ENCODE assay signal across 8 cellular contexts in the genomic region with DNA sequence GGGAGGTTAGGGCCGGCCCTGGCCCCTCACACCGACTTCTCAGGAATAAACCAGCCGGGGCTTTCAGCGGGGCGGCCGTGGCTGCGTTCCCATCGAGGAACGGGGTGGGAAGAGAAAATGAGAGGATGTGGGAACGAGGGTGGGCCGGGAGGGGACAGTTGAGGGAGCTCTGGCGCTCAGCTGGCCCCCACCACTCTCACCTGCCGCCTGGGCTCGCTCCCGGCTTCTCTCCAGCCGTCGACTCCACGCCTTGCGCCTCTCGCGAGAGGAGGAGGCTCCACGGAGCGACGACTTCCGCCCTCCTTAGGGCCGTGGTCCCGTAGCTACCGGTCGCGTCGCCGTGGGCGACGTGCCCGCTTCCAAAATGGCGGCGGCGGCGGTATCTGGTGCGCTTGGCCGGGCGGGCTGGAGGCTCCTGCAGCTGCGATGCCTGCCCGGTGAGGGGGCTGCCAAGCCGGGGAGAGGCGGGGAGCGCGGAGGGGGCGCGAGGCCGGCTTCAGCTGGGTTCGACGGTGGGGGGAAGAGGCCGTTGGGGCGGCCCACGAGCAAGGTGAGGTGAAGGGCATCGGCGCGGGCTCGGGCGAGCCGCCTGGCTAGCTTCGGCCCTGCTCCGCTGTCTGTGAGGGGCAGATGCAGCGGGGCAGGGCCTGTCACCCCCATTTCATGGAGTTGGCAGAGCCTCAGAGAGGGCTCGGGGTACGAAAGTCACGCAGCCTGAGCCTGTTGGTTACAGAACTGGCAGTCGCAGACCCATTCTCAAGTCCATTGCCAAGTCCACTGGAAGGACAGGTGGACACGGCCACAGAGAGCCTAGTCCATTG. TPM values are rescaled to one million over a fixed set of nuclear protein-coding genes. Genes with fewer than 3 reads are reported as not detected.
DNase-seq lines count a peak whose midpoint lies in the region; ATAC-seq and TF ChIP-seq lines count a peak whose summit lies in the region.

Gene CIAPIN1, minus strand, starts transcription at position 244 of the 821 bp plus-strand sequence. CDS start 6,457 bp downstream, outside the sequence.
A gene with protein sequence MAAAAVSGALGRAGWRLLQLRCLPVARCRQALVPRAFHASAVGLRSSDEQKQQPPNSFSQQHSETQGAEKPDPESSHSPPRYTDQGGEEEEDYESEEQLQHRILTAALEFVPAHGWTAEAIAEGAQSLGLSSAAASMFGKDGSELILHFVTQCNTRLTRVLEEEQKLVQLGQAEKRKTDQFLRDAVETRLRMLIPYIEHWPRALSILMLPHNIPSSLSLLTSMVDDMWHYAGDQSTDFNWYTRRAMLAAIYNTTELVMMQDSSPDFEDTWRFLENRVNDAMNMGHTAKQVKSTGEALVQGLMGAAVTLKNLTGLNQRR (plus strand): TSS at position 338 of the 821 bp plus-strand sequence. CDS start 27 bp downstream, at position 365.

- no peaks in the 10 kb centered on the region; the same call in 1 of the 2 replicates for H3K4me1 ChIP-seq in HUES64 (ENCODE audit: insufficient read depth, low read length)
- H3K4me1 ChIP-seq in OCI-LY1 (ENCODE audit: insufficient read depth, low read length, severe bottlenecking): peaks cover 23% of the 10 kb centered on the region

- H3F3A ChIP-seq in OCI-LY1 (ENCODE audit: insufficient read depth, low read length): no peaks in the 10 kb centered on the region

- peaks cover 10% of the 10 kb centered on the region for H3K4me1 Mint-ChIP-seq in endothelial cell (ENCODE audit: unreplicated experiment)

- H3K27me3 Mint-ChIP-seq in endothelial cell (ENCODE audit: unreplicated experiment): peaks cover 2% of the 10 kb centered on the region

- no peak within 1 kb of the TSS for H2AFZ ChIP-seq in OCI-LY1 (ENCODE audit: low read length)

- H3K27ac ChIP-seq in HUES64 (ENCODE audit: low read depth, low read length) (peak within 1 kb of the TSS; percentile 72), OCI-LY1 (ENCODE audit: low read depth, low read length, poor library complexity, severe bottlenecking) (peak within 1 kb of the TSS; percentile 28)

- H3K9me3 ChIP-seq in HUES64 (ENCODE audit: insufficient read depth, low read depth, low read length) (no peaks in the 10 kb centered on the region), OCI-LY1 (ENCODE audit: low read length) (no peaks in the 10 kb centered on the region)

- peak; percentile 98 for ATAC-seq in GM21447 (IDR thresholded peaks at IDR 0.05; ENCODE audit: unreplicated experiment)

- peaks cover 16% of the 10 kb centered on the region for H3K36me3 ChIP-seq in HUES64 (ENCODE audit: insufficient read depth, low read length)
- H3K36me3 ChIP-seq in OCI-LY1 (ENCODE audit: insufficient read depth, low read length): peaks cover 25% of the 10 kb centered on the region

- DNase-seq in D341Med (ENCODE audit: low spot score) (peak; percentile 95), endothelial cell (ENCODE audit: low spot score) (peak; percentile 93), midbrain (lab: John Stamatoyannopoulos, UW) (peak; percentile 92)
- DNase-seq in activated CD8-positive, alpha-beta memory T cell treated with anti-CD3 and anti-CD28 coated beads, Interleukin-2, amount 50 U/mL, for 4 hours: peak; percentile 95
- peak; percentile 88 to 90 for DNase-seq in stimulated activated CD8-positive, alpha-beta memory T cell treated with anti-CD3 and anti-CD28 coated beads, Interleukin-15, amount 100 ng/mL, for 48 hours (ENCODE audit: low read depth in 2 of 2)

- H3K36me3 Mint-ChIP-seq in endothelial cell (ENCODE audit: low read depth, unreplicated experiment): peaks cover 3% of the 10 kb centered on the region

- peak within 1 kb of the TSS; percentile 95 for H3K4me3 Mint-ChIP-seq in endothelial cell (ENCODE audit: unreplicated experiment)

- WGBS in HUES64: under 1% methylated on average over 70 of the region's 70 CpGs

- H3K4me3 ChIP-seq in HUES64 (ENCODE audit: low read length) (peak within 1 kb of the TSS; percentile 88), OCI-LY1 (ENCODE audit: low read depth, low read length, poor library complexity, severe bottlenecking) (peak within 1 kb of the TSS; percentile 90)

- peaks cover 5% of the 10 kb centered on the region for H3K9me3 Mint-ChIP-seq in endothelial cell (ENCODE audit: unreplicated experiment)

- peaks cover 33% of the 10 kb centered on the region for H3K79me2 ChIP-seq in OCI-LY1 (ENCODE audit: insufficient read depth, low read length)

- peak within 1 kb of the TSS; percentile 74 for H3K27ac Mint-ChIP-seq in endothelial cell (ENCODE audit: unreplicated experiment)

- peak within 1 kb of the TSS; percentile 93 for H3K4me2 ChIP-seq in OCI-LY1 (ENCODE audit: low read length)

- no peak for TF ChIP-seq CTCF in OCI-LY1 (IDR thresholded peaks at IDR 0.05; ENCODE audit: low read length)
- TF ChIP-seq CTCF in endothelial cell (IDR thresholded peaks at IDR 0.05; ENCODE audit: unreplicated experiment): no peak

- peak within 1 kb of the TSS; percentile 91 for H3K9ac ChIP-seq in HUES64 (ENCODE audit: low read depth, low read length)
- peak within 1 kb of the TSS; percentile 97 for H3K9ac ChIP-seq in OCI-LY1 (ENCODE audit: low read length)

- H3K9me2 ChIP-seq in OCI-LY1 (ENCODE audit: low read depth, low read length): no peaks in the 10 kb centered on the region

- H3K27me3 ChIP-seq in HUES64 (ENCODE audit: insufficient read depth, low read length): no peaks in the 10 kb centered on the region
- H3K27me3 ChIP-seq in OCI-LY1 (ENCODE audit: insufficient read depth, low read length): no peaks in the 10 kb centered on the region

- H4K20me1 ChIP-seq in OCI-LY1 (ENCODE audit: insufficient read depth, low read length): no peaks in the 10 kb centered on the region

RNA-seq across cellular contexts. Expression of gene CIAPIN1, which starts in this region (rescaled TPM):
- polyA plus RNA-seq in HUES64 (2013, experiment 1 of 2): 70.4 TPM
- polyA plus RNA-seq in HUES64 (2013, experiment 2 of 2): 64.3 TPM
- total RNA-seq in endothelial cell (ENCODE audit: unreplicated experiment): 82.6 TPM

RNA-seq across cellular contexts. Expression of the second gene that starts in this region (rescaled TPM):
- polyA plus RNA-seq in HUES64 (2013, experiment 1 of 2): 25.8 TPM
- 26.6 TPM for polyA plus RNA-seq in HUES64 (2013, experiment 2 of 2)
- 23.1 TPM for total RNA-seq in endothelial cell (ENCODE audit: unreplicated experiment)

Comparison
In these comparisons a context has a peak if more than half of its experiments do, and no peak if none do; other contexts are left out.
1. Peak in every context shown above with its lines: DNase-seq, ATAC-seq, H3K4me3 ChIP-seq and H3K27ac ChIP-seq.